Comparison of ENCODE assay signal across 8 cellular contexts in genomic region chr20:17556842-17557674, GRCh38. TPM values are rescaled to one million over a fixed set of nuclear protein-coding genes. Genes with fewer than 3 reads are reported as not detected.
DNase-seq lines count a peak whose midpoint lies in the region; ATAC-seq, FAIRE-seq and TF ChIP-seq lines count a peak whose summit lies in the region.
"Had no signal": no experiment of that assay in that cellular context is flagged by ENCODE, and none has a peak within 500 bp of the region (broad histone marks: within the 10 kb centered on the region; RNA-seq: fewer than 3 reads in every experiment).

No MANE protein-coding gene starts in this region.

- H3K4me1 ChIP-seq in astrocyte (ENCODE audit: insufficient read depth, low read length): peaks cover 32% of the 10 kb centered on the region
- H3K4me1 ChIP-seq in urinary bladder (ENCODE audit: insufficient read depth): peaks cover 2% of the 10 kb centered on the region

- CTCF ChIA-PET in activated naive CD4-positive, alpha-beta T cell treated with anti-CD3 and anti-CD28 coated beads, Interleukin-2, amount 10 ng/mL, durations not matched to agents 7 days and 5 days (lab: Charles Lee): interaction anchor here (1.0 to 1.2 kb wide), 2 partner anchors 53 to 300 kb away, joined by 3 read pairs; no protein-coding TSS in a partner anchor

- peak overlapping the region; percentile 90 for H3K9ac ChIP-seq in astrocyte (ENCODE audit: low read length)

- no peak for ATAC-seq in HG02870 (IDR thresholded peaks at IDR 0.05; ENCODE audit: unreplicated experiment)

- H3K4me2 ChIP-seq in astrocyte (ENCODE audit: low read length): peak overlapping the region; percentile 87

- H3K27ac Mint-ChIP-seq in astrocyte (ENCODE audit: unreplicated experiment): peak overlapping the region; percentile 99
- no peak overlapping the region for H3K27ac Mint-ChIP-seq in activated naive CD4-positive, alpha-beta T cell treated with anti-CD3 and anti-CD28 coated beads, Interleukin-2, amount 10 ng/mL, durations not matched to agents 7 days and 5 days

- no peaks in the 10 kb centered on the region for H3K36me3 Mint-ChIP-seq in astrocyte (ENCODE audit: low read depth, unreplicated experiment)
- H3K36me3 Mint-ChIP-seq in activated naive CD4-positive, alpha-beta T cell treated with anti-CD3 and anti-CD28 coated beads, Interleukin-2, amount 10 ng/mL, durations not matched to agents 7 days and 5 days: no peaks in the 10 kb centered on the region

- no peak for TF ChIP-seq CTCF in astrocyte (IDR thresholded peaks at IDR 0.05; ENCODE audit: insufficient read depth, low read depth, low read length)

- H2AFZ ChIP-seq in astrocyte (ENCODE audit: low read depth, low read length): peak overlapping the region; percentile 30

- DNase-seq in NCI-H1092 treated with DMSO at 0.1 percent for 48 hours (lab: John Stamatoyannopoulos, UW): peak; percentile 92
- DNase-seq in astrocyte (ENCODE audit: low read depth): peak; percentile 56
- DNase-seq in left kidney (ENCODE audit: low read depth, low spot score): peak; percentile 27
- no peak for DNase-seq in HK-2 (ENCODE audit: unreplicated experiment)
- DNase-seq in activated naive CD4-positive, alpha-beta T cell treated with anti-CD3 and anti-CD28 coated beads, Interleukin-2, amount 10 ng/mL, durations not matched to agents 7 days and 5 days: no peak

- H3K4me3 ChIP-seq in astrocyte (ENCODE audit: insufficient read depth, low read depth, low read length) (peak overlapping the region; percentile 58), urinary bladder (ENCODE audit: low read depth, low read length) (no peak overlapping the region)

- no peaks in the 10 kb centered on the region for H4K20me1 ChIP-seq in astrocyte (ENCODE audit: insufficient read depth, low read length)

- WGBS in urinary bladder: 36% methylated on average over 11 of the region's 11 CpGs

- no peak overlapping the region for H3K4me3 Mint-ChIP-seq in astrocyte (ENCODE audit: unreplicated experiment)
- H3K4me3 Mint-ChIP-seq in activated naive CD4-positive, alpha-beta T cell treated with anti-CD3 and anti-CD28 coated beads, Interleukin-2, amount 10 ng/mL, durations not matched to agents 7 days and 5 days: no peak overlapping the region

- FAIRE-seq in astrocyte (lab: Jason Lieb, UNC): no peak

- no peaks in the 10 kb centered on the region for H3K27me3 Mint-ChIP-seq in astrocyte (ENCODE audit: low read depth, unreplicated experiment)
- H3K27me3 Mint-ChIP-seq in activated naive CD4-positive, alpha-beta T cell treated with anti-CD3 and anti-CD28 coated beads, Interleukin-2, amount 10 ng/mL, durations not matched to agents 7 days and 5 days: peaks cover 10% of the 10 kb centered on the region

- no peaks in the 10 kb centered on the region for H3K9me3 ChIP-seq in astrocyte (ENCODE audit: insufficient read depth, low read depth, low read length)

- H3K27me3 ChIP-seq in astrocyte (ENCODE audit: insufficient read depth, low read length): no peaks in the 10 kb centered on the region

- H3K27ac ChIP-seq in astrocyte (ENCODE audit: low read depth, low read length) (peak overlapping the region; percentile 100), urinary bladder (ENCODE audit: low read depth) (peak overlapping the region; percentile 82)
- H3K27ac ChIP-seq: HL-60 had no signal

- H3K9me3 Mint-ChIP-seq in astrocyte (ENCODE audit: unreplicated experiment): no peaks in the 10 kb centered on the region
- H3K9me3 Mint-ChIP-seq in activated naive CD4-positive, alpha-beta T cell treated with anti-CD3 and anti-CD28 coated beads, Interleukin-2, amount 10 ng/mL, durations not matched to agents 7 days and 5 days: no peaks in the 10 kb centered on the region

- H3K36me3 ChIP-seq in astrocyte (ENCODE audit: insufficient read depth, low read length) (no peaks in the 10 kb centered on the region), urinary bladder (ENCODE audit: insufficient read depth) (no peaks in the 10 kb centered on the region)

- H3K79me2 ChIP-seq in astrocyte (ENCODE audit: insufficient read depth, low read length): no peaks in the 10 kb centered on the region

- H3K4me1 Mint-ChIP-seq in astrocyte (ENCODE audit: low read depth, unreplicated experiment): peaks cover 45% of the 10 kb centered on the region
- H3K4me1 Mint-ChIP-seq in activated naive CD4-positive, alpha-beta T cell treated with anti-CD3 and anti-CD28 coated beads, Interleukin-2, amount 10 ng/mL, durations not matched to agents 7 days and 5 days: peaks cover 11% of the 10 kb centered on the region

RNA-seq across cellular contexts. Expression of gene DSTN, which starts 12.8 kb away (rescaled TPM):
- 542 and 552 TPM in 2 replicates for total RNA-seq in astrocyte
- 589 TPM for total RNA-seq in urinary bladder
- polyA plus RNA-seq in urinary bladder: 2,115 TPM

RNA-seq across cellular contexts. Expression of gene BFSP1, which starts 25.9 kb away (rescaled TPM):
- 3.7 and 4.2 TPM in 2 replicates for total RNA-seq in astrocyte
- 3.3 TPM for total RNA-seq in urinary bladder
- polyA plus RNA-seq in urinary bladder: 2.0 TPM

Comparison
In these comparisons a context has a peak if more than half of its experiments do, and no peak if none do; other contexts are left out.
1. DNase-seq: peak in NCI-H1092 treated with DMSO at 0.1 percent for 48 hours (single experiment), astrocyte (single experiment) and left kidney (single experiment); none in HK-2 (single experiment) and activated naive CD4-positive, alpha-beta T cell treated with anti-CD3 and anti-CD28 coated beads, Interleukin-2, amount 10 ng/mL, durations not matched to agents 7 days and 5 days (single experiment).